ENCODE assay signal across 5 cellular contexts in genomic region chr7:76723928-76724327, GRCh38.
A peak's percentile ranks its signal among the peaks of the same experiment; 100 is the strongest.
DNase-seq lines count a peak whose midpoint lies in the region; ATAC-seq, FAIRE-seq and TF ChIP-seq lines count a peak whose summit lies in the region.
"Not testable (repeated sequence)": the region's sequence is repeated elsewhere in the genome, so short reads cannot be mapped to it uniquely, and the experiment has no call there.

No MANE protein-coding gene starts in this region.

- not testable (repeated sequence) for H3K4me1 ChIP-seq in endodermal cell (ENCODE audit: control insufficient read depth, insufficient read depth, low read length); keratinocyte (ENCODE audit: control insufficient read depth, extremely low read depth, insufficient read depth, low read length); mucosa of descending colon (ENCODE audit: low read depth)

- not testable (repeated sequence) for H3K27me3 ChIP-seq in endodermal cell (ENCODE audit: control insufficient read depth, insufficient read depth, low read length, poor library complexity, severe bottlenecking); keratinocyte (ENCODE audit: control insufficient read depth, extremely low read depth, insufficient read depth, low read length)

- 100% methylated on average over 1 of the region's 3 CpGs; no CpG with 5 or more reads in 1 of the 2 experiments for WGBS in endodermal cell (ENCODE audit: insufficient coverage in 1 of 2, insufficient read length in 1 of 2), 2 experiments

- intact Hi-C loops in mucosa of descending colon (cut with DNase I, micrococcal nuclease): not testable (repeated sequence)

- not testable (repeated sequence) for TF ChIP-seq POLR2A in GM12892 (IDR thresholded peaks at IDR 0.05; ENCODE audit: low read depth, low read length)

- H3K36me3 ChIP-seq in endodermal cell (ENCODE audit: control insufficient read depth, insufficient read depth, low read length); keratinocyte (ENCODE audit: control insufficient read depth in 2 of 2, extremely low read depth in 1 of 2, insufficient read depth in 2 of 2, low read length in 2 of 2); mucosa of descending colon (ENCODE audit: low read depth): not testable (repeated sequence)

- H4K20me1 ChIP-seq in keratinocyte (ENCODE audit: control insufficient read depth, extremely low read depth, insufficient read depth, low read length): not testable (repeated sequence)

- not testable (repeated sequence) for DNase-seq in GM12892 (ENCODE audit: insufficient read length); endodermal cell; keratinocyte (ENCODE audit: low read depth, low spot score); mucosa of descending colon

- H3K36me3 Mint-ChIP-seq in endodermal cell (ENCODE audit: low read depth): peaks cover 15% of the 10 kb centered on the region

- ATAC-seq in esophagus mucosa (peak; percentile 82), mucosa of descending colon (peak; percentile 64)

- H3K9me3 Mint-ChIP-seq in endodermal cell: peaks cover 31% of the 10 kb centered on the region

- not testable (repeated sequence) for H3K9me1 ChIP-seq in keratinocyte (ENCODE audit: control insufficient read depth, extremely low read depth, insufficient read depth, low read length)

- not testable (repeated sequence) for H3K4me1 Mint-ChIP-seq in endodermal cell

- dilution Hi-C loops in keratinocyte (cut with MboI; ENCODE audit: extremely low pct_ligation_motif_present, low sequenced_read_pairs): not testable (repeated sequence)

- H2AFZ ChIP-seq in keratinocyte (ENCODE audit: control insufficient read depth, low read length): not testable (repeated sequence)

- H3K27me3 Mint-ChIP-seq in endodermal cell (ENCODE audit: insufficient read depth): not testable (repeated sequence)

- not testable (repeated sequence) for H3K27ac Mint-ChIP-seq in endodermal cell

- H3K4me2 ChIP-seq in keratinocyte (ENCODE audit: control insufficient read depth, extremely low read depth, insufficient read depth, low read depth, low read length): not testable (repeated sequence)

- FAIRE-seq in GM12892 (lab: Jason Lieb, UNC): peak; percentile 5
- FAIRE-seq in keratinocyte (lab: Jason Lieb, UNC): peak; percentile 91

- not testable (repeated sequence) for TF ChIP-seq CTCF in endodermal cell (conservative IDR thresholded peaks at IDR 0.05); keratinocyte (optimal IDR thresholded peaks at IDR 0.05 in 1 of 3, IDR thresholded peaks at IDR 0.05 in 1 of 3, conservative IDR thresholded peaks at IDR 0.05 in 1 of 3; ENCODE audit: extremely low read depth in 1 of 3, insufficient read depth in 2 of 3, low read length in 3 of 3); mucosa of descending colon (IDR thresholded peaks at IDR 0.05)

- not testable (repeated sequence) for H3K4me3 Mint-ChIP-seq in endodermal cell

- not testable (repeated sequence) for H3K9ac ChIP-seq in endodermal cell (ENCODE audit: extremely low read depth, low read length, poor library complexity, severe bottlenecking); keratinocyte (ENCODE audit: control insufficient read depth, extremely low read depth, insufficient read depth, low read length)

- peak overlapping the region; percentile 69 for H3K4me3 ChIP-seq in endodermal cell (ENCODE audit: low read length)
- not testable (repeated sequence) for H3K4me3 ChIP-seq in keratinocyte (ENCODE audit: control insufficient read depth in 2 of 3, extremely low read depth in 1 of 3, insufficient read depth in 2 of 3, low read depth in 1 of 3, low read length in 3 of 3); mucosa of descending colon

- H3K27ac ChIP-seq in endodermal cell (ENCODE audit: low read depth, low read length); keratinocyte (ENCODE audit: control insufficient read depth, insufficient read depth, low read length): not testable (repeated sequence)

- H3K79me2 ChIP-seq in keratinocyte (ENCODE audit: control insufficient read depth, insufficient read depth, low read length): not testable (repeated sequence)

- peaks cover 14% of the 10 kb centered on the region for H3K9me3 ChIP-seq in endodermal cell (ENCODE audit: control insufficient read depth, low read length)
- not testable (repeated sequence) for H3K9me3 ChIP-seq in keratinocyte (ENCODE audit: control insufficient read depth, low read depth, low read length); mucosa of descending colon
